In genomic region chr2:84631047-84631446, GRCh38 we compare ENCODE assay signal across 7 cellular contexts.
A peak's percentile ranks its signal among the peaks of the same experiment; 100 is the strongest.
DNase-seq lines count a peak whose midpoint lies in the region; ATAC-seq, FAIRE-seq and TF ChIP-seq lines count a peak whose summit lies in the region.

No MANE protein-coding gene starts in this region.

- no peak overlapping the region for H3K56ac ChIP-seq in H1 (replicated peaks; ENCODE audit: insufficient read length, low read depth, low read length)

- WGBS in H1 (ENCODE audit: extremely low coverage in 1 of 2, insufficient coverage in 1 of 2, insufficient read length in 1 of 2, insufficient replicate concordance in 2 of 2, low coverage in 1 of 2, low lambda C conversion rate in 2 of 2, missing lambda C conversion rate in 1 of 2), 2 experiments, result 58% methylated on average over 6 of the region's 6 CpGs; no CpG with 5 or more reads in 1 of the 2 experiments

- no peak overlapping the region for H2BK120ac ChIP-seq in H1 (replicated peaks; ENCODE audit: low read depth, low read length)

- H4K8ac ChIP-seq in H1 (ENCODE audit: extremely low read depth, insufficient read depth, low read length), result no peak overlapping the region

- H2BK5ac ChIP-seq in H1 (ENCODE audit: low read depth, low read length), result no peak overlapping the region

- no peaks in the 10 kb centered on the region for H3F3A ChIP-seq in OCI-LY1 (ENCODE audit: insufficient read depth, low read length)

- H3K79me2 ChIP-seq in DND-41 (ENCODE audit: insufficient read depth, low read length) (no peaks in the 10 kb centered on the region), OCI-LY1 (ENCODE audit: insufficient read depth, low read length) (no peaks in the 10 kb centered on the region), H1 (ENCODE audit: control insufficient read depth in 1 of 2, insufficient read depth in 2 of 2, low read length in 2 of 2) (no peaks in the 10 kb centered on the region)

- no peaks in the 10 kb centered on the region for H3K23me2 ChIP-seq in H1 (ENCODE audit: low read depth, low read length)

- CTCF ChIA-PET in H1 (lab: Charles Lee; ENCODE audit: partially characterized antibody), result interaction anchor here (0.6 to 3.2 kb wide), 18 partner anchors 10 to 774 kb away, joined by 3 to 11 read pairs (median 4); no protein-coding TSS in a partner anchor

- no peak overlapping the region for H4K91ac ChIP-seq in H1 (replicated peaks; ENCODE audit: insufficient read length, low read length)

- ATAC-seq in DND-41 (ENCODE audit: insufficient read depth, low read depth), result peak; percentile 55; the same call in 2 of the 3 replicates

- H3K4me1 ChIP-seq in DND-41 (ENCODE audit: insufficient read depth, low read length) (no peaks in the 10 kb centered on the region), OCI-LY1 (ENCODE audit: insufficient read depth, low read length, severe bottlenecking) (no peaks in the 10 kb centered on the region), H1 (replicated peaks in 1 of 4; ENCODE audit: control insufficient read depth in 3 of 4, insufficient read depth in 4 of 4, low read length in 3 of 4) (no peaks in the 10 kb centered on the region)

- H3K18ac ChIP-seq in H1 (ENCODE audit: extremely low read depth, low read length), result no peak overlapping the region

- H3K9me3 ChIP-seq in DND-41 (ENCODE audit: insufficient read depth, low read length, severe bottlenecking), result no peaks in the 10 kb centered on the region
- H3K9me3 ChIP-seq in OCI-LY1 (ENCODE audit: low read length), result no peaks in the 10 kb centered on the region
- no peaks in the 10 kb centered on the region for H3K9me3 ChIP-seq in H1 (ENCODE audit: insufficient read depth in 2 of 2, low read depth in 1 of 2, low read length in 1 of 2)

- no peak for TF ChIP-seq POLR2A in H1 (IDR thresholded peaks at IDR 0.05; ENCODE audit: control extremely low read depth in 1 of 2, low read depth in 2 of 2, low read length in 2 of 2)

- H3K36me3 ChIP-seq in DND-41 (ENCODE audit: insufficient read depth, low read length) (no peaks in the 10 kb centered on the region), OCI-LY1 (ENCODE audit: insufficient read depth, low read length) (no peaks in the 10 kb centered on the region), H1 (ENCODE audit: control insufficient read depth in 2 of 4, insufficient read depth in 4 of 4, low read length in 3 of 4) (no peaks in the 10 kb centered on the region)

- H2AK5ac ChIP-seq in H1 (ENCODE audit: low read depth, low read length), result no peak overlapping the region

- H3K14ac ChIP-seq in H1 (ENCODE audit: insufficient read length), result no peak overlapping the region

- H3K4me2 ChIP-seq in DND-41 (ENCODE audit: insufficient read depth, low read length) (no peak overlapping the region), OCI-LY1 (ENCODE audit: low read length) (no peak overlapping the region), H1 (ENCODE audit: insufficient read depth in 1 of 2, low read depth in 2 of 2, low read length in 2 of 2) (no peak overlapping the region)

- no peak overlapping the region for H3K4ac ChIP-seq in H1 (replicated peaks; ENCODE audit: insufficient read length, low read depth, low read length)

- POLR2A ChIA-PET in H1 (lab: Charles Lee; ENCODE audit: partially characterized antibody), result no interaction called here

- H2BK20ac ChIP-seq in H1 (ENCODE audit: low read length), result no peak overlapping the region

- H4K20me1 ChIP-seq in DND-41 (ENCODE audit: insufficient read depth, low read length) (no peaks in the 10 kb centered on the region), OCI-LY1 (ENCODE audit: insufficient read depth, low read length) (no peaks in the 10 kb centered on the region), H1 (replicated peaks in 1 of 2; ENCODE audit: control insufficient read depth in 1 of 2, insufficient read depth in 2 of 2, low read length in 2 of 2) (no peaks in the 10 kb centered on the region)

- H3K9me2 ChIP-seq in OCI-LY1 (ENCODE audit: low read depth, low read length), result no peaks in the 10 kb centered on the region

- H3K4me3 ChIP-seq in DND-41 (ENCODE audit: low read depth in 1 of 2, low read length in 2 of 2), result no peak overlapping the region
- no peak overlapping the region for H3K4me3 ChIP-seq in OCI-LY1 (ENCODE audit: low read depth, low read length, poor library complexity, severe bottlenecking)
- H3K4me3 ChIP-seq in H1 (ENCODE audit: extremely low read depth in 1 of 4, insufficient read depth in 2 of 4, low read depth in 3 of 4, low read length in 4 of 4), result no peak overlapping the region

- H3K27me3 Mint-ChIP-seq in nephron (ENCODE audit: low read depth), result peaks cover 9% of the 10 kb centered on the region

- TF ChIP-seq CTCF in DND-41 (IDR thresholded peaks at IDR 0.05; ENCODE audit: borderline replicate concordance, extremely low read depth, low read length, poor library complexity, severe bottlenecking) (peak; percentile 57), OCI-LY1 (IDR thresholded peaks at IDR 0.05; ENCODE audit: low read length) (peak; percentile 54; the same call in 1 of the 2 replicates), H1 (IDR thresholded peaks at IDR 0.05; ENCODE audit: control extremely low read depth in 1 of 3, insufficient read depth in 1 of 3, low read depth in 1 of 3, low read length in 3 of 3) (peak in 2 of 3 experiments; percentile 65 to 72; a peak in 3 of 4 replicates), nephron (IDR thresholded peaks at IDR 0.05; ENCODE audit: unreplicated experiment in 3 of 3) (peak; percentile 56 to 66 (median 63))

- H2AFZ ChIP-seq in DND-41 (ENCODE audit: low read depth, low read length), result no peak overlapping the region
- H2AFZ ChIP-seq in OCI-LY1 (ENCODE audit: low read length), result no peak overlapping the region
- H2AFZ ChIP-seq in H1 (ENCODE audit: low read length), result 0 out of 2 replicates have a peak overlapping the region, but pooled peaks have one; percentile 64

- H3K27me3 ChIP-seq in DND-41 (ENCODE audit: insufficient read depth, low read length, poor library complexity), result no peaks in the 10 kb centered on the region
- H3K27me3 ChIP-seq in OCI-LY1 (ENCODE audit: insufficient read depth, low read length), result no peaks in the 10 kb centered on the region
- H3K27me3 ChIP-seq in H1 (replicated peaks in 1 of 4; ENCODE audit: control insufficient read depth in 3 of 4, extremely low read depth in 1 of 4, insufficient read depth in 3 of 4, low read length in 3 of 4), result peaks cover 0 to 1% (median 0%) of the 10 kb centered on the region in 4 experiments; a peak in 2 of 7 replicates

- H3K9ac ChIP-seq in DND-41 (ENCODE audit: low read depth, low read length) (no peak overlapping the region), OCI-LY1 (ENCODE audit: low read length) (no peak overlapping the region), H1 (replicated peaks in 1 of 4; ENCODE audit: extremely low read depth in 1 of 4, low read depth in 3 of 4, low read length in 3 of 4) (no peak overlapping the region)

- H4K5ac ChIP-seq in H1 (ENCODE audit: insufficient read length, low read depth, low read length), result no peak overlapping the region

- peak; percentile 63 for FAIRE-seq in H1 (lab: Jason Lieb, UNC)

- H2BK12ac ChIP-seq in H1 (ENCODE audit: low read depth, low read length), result no peak overlapping the region

- H3K36me3 Mint-ChIP-seq in nephron (ENCODE audit: low read depth), result no peaks in the 10 kb centered on the region

- no peak overlapping the region for H2BK15ac ChIP-seq in H1 (ENCODE audit: low read length)

- H3K79me1 ChIP-seq in H1 (ENCODE audit: low read depth, low read length), result no peaks in the 10 kb centered on the region

- DNase-seq in DND-41, result no peak
- DNase-seq in H4 (ENCODE audit: low spot score), result peak; percentile 57
- no peak for DNase-seq in H1 (ENCODE audit: low read depth in 1 of 2, low spot score in 2 of 2)
- DNase-seq in NCI-H774 (lab: John Stamatoyannopoulos, UW), result no peak
- DNase-seq in activated T-cell treated with anti-CD3 and anti-CD28 coated beads for 4 hours, result no peak

- peak; percentile 91 to 93 for TF ChIP-seq RAD21 in H1 (IDR thresholded peaks at IDR 0.05 in 1 of 2, conservative IDR thresholded peaks at IDR 0.05 in 1 of 2; ENCODE audit: low read depth in 2 of 2, low read length in 2 of 2)

- no peak overlapping the region for H3K23ac ChIP-seq in H1 (ENCODE audit: insufficient read length)

- H3K9me3 Mint-ChIP-seq in nephron, result no peaks in the 10 kb centered on the region

- H3K27ac ChIP-seq in DND-41 (ENCODE audit: low read length) (no peak overlapping the region), OCI-LY1 (ENCODE audit: low read depth, low read length, poor library complexity, severe bottlenecking) (no peak overlapping the region), H1 (ENCODE audit: low read depth, low read length) (no peak overlapping the region)

- peak overlapping the region in 1 of 3 experiments; percentile 26 for H3K27ac Mint-ChIP-seq in nephron

- H3K4me1 Mint-ChIP-seq in nephron, result no peaks in the 10 kb centered on the region

- TF ChIP-seq EP300 in H1 (IDR thresholded peaks at IDR 0.05; ENCODE audit: borderline replicate concordance in 1 of 2, low read depth in 2 of 2, low read length in 2 of 2), result no peak

- peak overlapping the region in 1 of 3 experiments; percentile 40 for H3K4me3 Mint-ChIP-seq in nephron

TF ChIP-seq in H1, 55 proteins besides CTCF, POLR2A, EP300 and RAD21:
- peak; percentile 36; the same call in 1 of the 2 replicates for TF ChIP-seq TEAD4 (IDR thresholded peaks at IDR 0.05; ENCODE audit: low read depth, low read length)
- TF ChIP-seq SIX5 (IDR thresholded peaks at IDR 0.05; ENCODE audit: low read depth, low read length), result no peak
